Comparison of ENCODE assay signal across 8 cellular contexts in the genomic region with DNA sequence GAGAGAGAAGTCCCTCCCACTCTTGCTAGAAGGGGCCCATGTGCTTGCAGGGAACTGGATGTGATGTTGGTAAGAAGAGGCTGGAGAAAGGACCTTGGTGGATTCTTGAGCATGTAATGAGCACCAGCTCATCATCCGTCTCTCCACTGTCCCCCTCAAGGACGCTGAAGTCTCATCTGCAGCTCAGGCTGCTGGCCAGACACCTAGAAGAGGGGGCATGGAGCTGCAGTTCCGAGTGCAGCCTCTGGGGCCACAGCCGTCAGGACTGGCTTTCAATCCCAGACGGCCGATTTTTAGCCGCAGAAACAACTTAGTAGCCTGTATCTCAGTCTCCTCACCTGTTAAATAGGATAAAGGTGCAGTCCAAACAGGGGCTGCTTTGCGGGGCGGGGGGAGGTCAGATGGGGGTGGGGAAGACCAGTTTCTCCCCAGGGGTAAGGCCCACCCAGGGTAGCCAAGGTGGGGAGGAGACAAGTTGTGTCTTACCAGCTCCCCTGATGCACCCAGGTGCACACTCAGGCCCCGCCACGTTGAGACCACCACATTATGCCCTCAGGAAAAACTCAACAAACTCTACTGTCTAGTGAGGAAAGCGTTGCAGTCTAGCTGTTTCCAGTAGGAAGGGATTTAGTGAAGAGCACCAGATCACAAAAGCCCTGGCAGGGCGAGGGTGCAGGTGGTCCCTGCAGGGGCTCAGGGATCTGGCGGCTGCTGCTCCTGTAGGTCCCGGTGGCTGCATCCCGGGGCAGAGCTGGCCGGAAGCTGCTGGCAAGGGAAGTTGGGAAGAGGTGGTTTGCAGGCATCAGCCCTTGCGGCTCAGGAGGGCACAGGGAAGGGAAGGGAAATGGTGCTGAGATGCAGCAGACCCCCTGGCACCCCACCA. TPM values are rescaled to one million over a fixed set of nuclear protein-coding genes. Genes with fewer than 3 reads are reported as not detected.
A peak's percentile ranks its signal among the peaks of the same experiment; 100 is the strongest.
DNase-seq lines count a peak whose midpoint lies in the region; ATAC-seq and TF ChIP-seq lines count a peak whose summit lies in the region.

No MANE protein-coding gene starts in this region.

- intact Hi-C loops in ascending aorta (cut with DNase I) = loop anchor here (1.0 kb wide), 1 partner anchor 17 kb away; no protein-coding TSS in a partner anchor

- H3K4me3 ChIP-seq in GM23338 (no peak overlapping the region), SJCRH30 (no peak overlapping the region), ascending aorta (no peak overlapping the region)

- H3K36me3 ChIP-seq in GM23338 (ENCODE audit: insufficient read depth) (no peaks in the 10 kb centered on the region), SJCRH30 (no peaks in the 10 kb centered on the region), ascending aorta (no peaks in the 10 kb centered on the region)

- H3K79me2 ChIP-seq in GM23338 (replicated peaks; ENCODE audit: insufficient read depth) = no peaks in the 10 kb centered on the region

- H3K27ac Mint-ChIP-seq in GM23338 = no peak overlapping the region; the same call in 1 of the 2 replicates
- H3K27ac Mint-ChIP-seq in immature natural killer cell = no peak overlapping the region

- H2AFZ ChIP-seq in GM23338 = 0 out of 2 replicates have a peak overlapping the region, but pooled peaks have one; percentile 56

- no peaks in the 10 kb centered on the region for H3K27me3 ChIP-seq in GM23338 (ENCODE audit: insufficient read depth)
- H3K27me3 ChIP-seq in SJCRH30 = 0 out of 2 replicates have a peak, but pooled peaks cover 3% of the 10 kb centered on the region
- H3K27me3 ChIP-seq in ascending aorta = no peaks in the 10 kb centered on the region

- H3K9me3 ChIP-seq in SJCRH30 (replicated peaks) (no peaks in the 10 kb centered on the region), ascending aorta (no peaks in the 10 kb centered on the region)

- H3K4me2 ChIP-seq in GM23338 = 0 out of 2 replicates have a peak overlapping the region, but pooled peaks have one; percentile 20

- no peaks in the 10 kb centered on the region for H3K9me2 ChIP-seq in GM23338 (ENCODE audit: insufficient read depth)

- H3K27me3 Mint-ChIP-seq in GM23338 (ENCODE audit: insufficient read depth, low read depth, poor library complexity) (peaks cover 22% of the 10 kb centered on the region), immature natural killer cell (ENCODE audit: low read depth in 3 of 3) (no peaks in the 10 kb centered on the region)

- H3K4me3 Mint-ChIP-seq in GM23338 (no peak overlapping the region), immature natural killer cell (no peak overlapping the region)

- H3K27ac ChIP-seq in C4-2B (no peak overlapping the region), GM23338 (ENCODE audit: low read depth) (no peak overlapping the region), SJCRH30 (no peak overlapping the region), ascending aorta (no peak overlapping the region)

- peaks cover 24% of the 10 kb centered on the region for H3K4me1 ChIP-seq in GM23338 (ENCODE audit: insufficient read depth)
- peaks cover 45% of the 10 kb centered on the region for H3K4me1 ChIP-seq in SJCRH30
- H3K4me1 ChIP-seq in ascending aorta = peaks cover 0 to 24% of the 10 kb centered on the region in 2 donors

- peak; percentile 88 for DNase-seq in GM23338 (ENCODE audit: low spot score)
- peak; percentile 72 to 80 for DNase-seq in SJCRH30
- no peak for DNase-seq in ascending aorta (ENCODE audit: low spot score in 2 of 2)
- DNase-seq in immature natural killer cell = peak in 2 of 3 donors; percentile 31 to 38
- DNase-seq in stimulated activated CD4-positive, alpha-beta T cell treated with anti-CD3 and anti-CD28 coated beads, Interleukin-4, amount 100 ng/mL, for 24 hours = peak; percentile 56
- DNase-seq in occipital lobe (lab: John Stamatoyannopoulos, UW) = no peak
- DNase-seq in hippocampal formation (lab: John Stamatoyannopoulos, UW) = no peak

- H3K9me3 Mint-ChIP-seq in GM23338 (no peaks in the 10 kb centered on the region), immature natural killer cell (no peaks in the 10 kb centered on the region)

- TF ChIP-seq CTCF in C4-2B (conservative IDR thresholded peaks at IDR 0.05) (peak; percentile 61), GM23338 (conservative IDR thresholded peaks at IDR 0.05; ENCODE audit: low read depth in 2 of 2) (peak; percentile 62 to 67), ascending aorta (IDR thresholded peaks at IDR 0.05) (peak; percentile 42 to 78 (median 66))

- H4K20me1 ChIP-seq in GM23338 (replicated peaks; ENCODE audit: insufficient read depth) = no peaks in the 10 kb centered on the region

- ATAC-seq in GM23338 = peak; percentile 77

- H3K36me3 Mint-ChIP-seq in GM23338 (ENCODE audit: low read depth) (no peaks in the 10 kb centered on the region; the same call in 2 of the 3 replicates), immature natural killer cell (peaks cover 0 to 5% (median 2%) of the 10 kb centered on the region in 3 donors)

- peaks cover 39% of the 10 kb centered on the region for H3K4me1 Mint-ChIP-seq in GM23338
- peaks cover 6 to 12% of the 10 kb centered on the region in 2 donors for H3K4me1 Mint-ChIP-seq in immature natural killer cell

- no peaks in the 10 kb centered on the region for H3F3A ChIP-seq in GM23338 (replicated peaks; ENCODE audit: low read depth)

TF ChIP-seq in GM23338, 12 proteins besides CTCF, POLR2A, EP300 and RAD21 (continues in another document):
- TF ChIP-seq EZH2 (IDR thresholded peaks at IDR 0.05; ENCODE audit: low read depth, unreplicated experiment) = no peak
- TF ChIP-seq EZH2phosphoT487 (IDR thresholded peaks at IDR 0.05; ENCODE audit: unreplicated experiment) = no peak
- TF ChIP-seq, protein P1, sequence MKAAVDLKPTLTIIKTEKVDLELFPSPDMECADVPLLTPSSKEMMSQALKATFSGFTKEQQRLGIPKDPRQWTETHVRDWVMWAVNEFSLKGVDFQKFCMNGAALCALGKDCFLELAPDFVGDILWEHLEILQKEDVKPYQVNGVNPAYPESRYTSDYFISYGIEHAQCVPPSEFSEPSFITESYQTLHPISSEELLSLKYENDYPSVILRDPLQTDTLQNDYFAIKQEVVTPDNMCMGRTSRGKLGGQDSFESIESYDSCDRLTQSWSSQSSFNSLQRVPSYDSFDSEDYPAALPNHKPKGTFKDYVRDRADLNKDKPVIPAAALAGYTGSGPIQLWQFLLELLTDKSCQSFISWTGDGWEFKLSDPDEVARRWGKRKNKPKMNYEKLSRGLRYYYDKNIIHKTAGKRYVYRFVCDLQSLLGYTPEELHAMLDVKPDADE (IDR thresholded peaks at IDR 0.05) = no peak
- TF ChIP-seq, protein P2, sequence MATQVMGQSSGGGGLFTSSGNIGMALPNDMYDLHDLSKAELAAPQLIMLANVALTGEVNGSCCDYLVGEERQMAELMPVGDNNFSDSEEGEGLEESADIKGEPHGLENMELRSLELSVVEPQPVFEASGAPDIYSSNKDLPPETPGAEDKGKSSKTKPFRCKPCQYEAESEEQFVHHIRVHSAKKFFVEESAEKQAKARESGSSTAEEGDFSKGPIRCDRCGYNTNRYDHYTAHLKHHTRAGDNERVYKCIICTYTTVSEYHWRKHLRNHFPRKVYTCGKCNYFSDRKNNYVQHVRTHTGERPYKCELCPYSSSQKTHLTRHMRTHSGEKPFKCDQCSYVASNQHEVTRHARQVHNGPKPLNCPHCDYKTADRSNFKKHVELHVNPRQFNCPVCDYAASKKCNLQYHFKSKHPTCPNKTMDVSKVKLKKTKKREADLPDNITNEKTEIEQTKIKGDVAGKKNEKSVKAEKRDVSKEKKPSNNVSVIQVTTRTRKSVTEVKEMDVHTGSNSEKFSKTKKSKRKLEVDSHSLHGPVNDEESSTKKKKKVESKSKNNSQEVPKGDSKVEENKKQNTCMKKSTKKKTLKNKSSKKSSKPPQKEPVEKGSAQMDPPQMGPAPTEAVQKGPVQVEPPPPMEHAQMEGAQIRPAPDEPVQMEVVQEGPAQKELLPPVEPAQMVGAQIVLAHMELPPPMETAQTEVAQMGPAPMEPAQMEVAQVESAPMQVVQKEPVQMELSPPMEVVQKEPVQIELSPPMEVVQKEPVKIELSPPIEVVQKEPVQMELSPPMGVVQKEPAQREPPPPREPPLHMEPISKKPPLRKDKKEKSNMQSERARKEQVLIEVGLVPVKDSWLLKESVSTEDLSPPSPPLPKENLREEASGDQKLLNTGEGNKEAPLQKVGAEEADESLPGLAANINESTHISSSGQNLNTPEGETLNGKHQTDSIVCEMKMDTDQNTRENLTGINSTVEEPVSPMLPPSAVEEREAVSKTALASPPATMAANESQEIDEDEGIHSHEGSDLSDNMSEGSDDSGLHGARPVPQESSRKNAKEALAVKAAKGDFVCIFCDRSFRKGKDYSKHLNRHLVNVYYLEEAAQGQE (IDR thresholded peaks at IDR 0.05; ENCODE audit: unreplicated experiment) = no peak
- no peak for TF ChIP-seq ZNF114 (CRISPR knock-in tag; IDR thresholded peaks at IDR 0.05)
- no peak for TF ChIP-seq POLR2AphosphoS5 (IDR thresholded peaks at IDR 0.05; ENCODE audit: low read depth)
- no peak for TF ChIP-seq NANOG (IDR thresholded peaks at IDR 0.05; ENCODE audit: borderline replicate concordance)

RNA-seq across cellular contexts. Expression of a gene that starts 29.5 kb away (rescaled TPM):
- total RNA-seq in GM23338 (2014; rRNA removed; shearing (Covaris generic)) = 17.1 and 22.7 TPM in 2 replicates
- 6.5 and 9.6 TPM in 2 replicates for polyA plus RNA-seq in GM23338 (2016; fragmentation: Nextera tagmentation; extraction: Ambion mirVana)
- 22.8 and 23.9 TPM in 2 replicates for total RNA-seq in SJCRH30 (2014; rRNA removed; shearing (Covaris generic))
- 75.4 TPM for total RNA-seq in ascending aorta
- polyA plus RNA-seq in immature natural killer cell = 10 to 100 TPM; 46.5 to 81.5 (median 69.2) TPM
- 1.2 TPM for total RNA-seq in occipital lobe

RNA-seq across cellular contexts. Expression of a gene that starts 43.6 kb away (rescaled TPM):
- 11.6 and 13.6 TPM in 2 replicates for total RNA-seq in GM23338 (2014; rRNA removed; shearing (Covaris generic))
- polyA plus RNA-seq in GM23338 (2016; fragmentation: Nextera tagmentation; extraction: Ambion mirVana) (5.4 and 5.9 TPM in 2 replicates), immature natural killer cell (1 to 10 TPM in 2 of 3 donors, under 1 TPM in 1; 0.48 to 2.8 (median 1.2) TPM)
- 73.9 and 74.6 TPM in 2 replicates for total RNA-seq in SJCRH30 (2014; rRNA removed; shearing (Covaris generic))
- total RNA-seq in ascending aorta (14.3 TPM), occipital lobe (8.6 TPM)

Comparison
In these comparisons a context has a peak if more than half of its experiments do, and no peak if none do; other contexts are left out.
1. DNase-seq: peak in GM23338 (single experiment), SJCRH30 (2 of 2), immature natural killer cell (2 of 3) and stimulated activated CD4-positive, alpha-beta T cell treated with anti-CD3 and anti-CD28 coated beads, Interleukin-4, amount 100 ng/mL, for 24 hours (single experiment); none in ascending aorta (0 of 2), occipital lobe (single experiment) and hippocampal formation (0 of 2).
2. Peak in every context shown above with its lines, with median percentiles within 50 percentile points of each other: CTCF ChIP-seq.